23 cellular contexts compared by ENCODE assay signal in the genomic region with DNA sequence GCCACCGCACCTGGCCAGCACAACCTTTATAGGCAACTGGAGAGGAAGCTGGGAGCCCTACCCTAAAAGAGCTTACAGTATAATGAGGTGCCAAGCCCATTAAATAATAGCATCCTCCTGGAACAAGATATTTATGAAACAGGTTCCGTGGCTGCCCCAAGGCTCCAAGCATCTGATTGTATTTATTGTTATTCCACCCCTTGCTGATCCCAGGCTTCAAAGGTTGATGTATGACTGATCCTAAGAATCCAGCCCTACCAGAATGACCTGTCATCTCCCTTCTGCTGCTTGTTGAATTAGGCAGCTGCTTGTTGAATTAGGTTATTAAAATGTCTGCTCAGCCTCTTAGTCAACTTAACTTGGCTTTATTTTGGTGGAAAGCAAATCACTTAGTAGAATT. TPM values are rescaled to one million over a fixed set of nuclear protein-coding genes. Genes with fewer than 3 reads are reported as not detected.
DNase-seq lines count a peak whose midpoint lies in the region; ATAC-seq, FAIRE-seq and TF ChIP-seq lines count a peak whose summit lies in the region.
"Had no signal": no experiment of that assay in that cellular context is flagged by ENCODE, and none has a peak within 500 bp of the region (broad histone marks: within the 10 kb centered on the region; RNA-seq: fewer than 3 reads in every experiment).

No MANE protein-coding gene starts in this region.

- H3K27me3 ChIP-seq in GM23248 (replicated peaks; ENCODE audit: insufficient read depth): no peaks in the 10 kb centered on the region
- no peaks in the 10 kb centered on the region for H3K27me3 ChIP-seq in H1 (replicated peaks in 1 of 4; ENCODE audit: control insufficient read depth in 3 of 4, extremely low read depth in 1 of 4, insufficient read depth in 3 of 4, low read length in 3 of 4)
- H3K27me3 ChIP-seq in prostate gland (replicated peaks; ENCODE audit: insufficient read depth): no peaks in the 10 kb centered on the region
- no peaks in the 10 kb centered on the region for H3K27me3 ChIP-seq in vagina
- no peaks in the 10 kb centered on the region for H3K27me3 ChIP-seq in gastrocnemius medialis
- H3K27me3 ChIP-seq: brain microvascular endothelial cell, right lobe of liver had no signal

- H3K4me2 ChIP-seq in GM23248 (ENCODE audit: unreplicated experiment) (peak overlapping the region; percentile 16), H1 (ENCODE audit: insufficient read depth in 1 of 2, low read depth in 2 of 2, low read length in 2 of 2) (no peak overlapping the region)

- in situ Hi-C loops in GM23248 (cut with MboI) (no loop called here), gastrocnemius medialis (cut with MboI; ENCODE audit: low sequenced_read_pairs in 4 of 4) (no loop called here)

- no peak overlapping the region for H2BK20ac ChIP-seq in H1 (ENCODE audit: low read length)

- H3K4me3 ChIP-seq in GM23248 (no peak overlapping the region), H1 (ENCODE audit: extremely low read depth in 1 of 4, insufficient read depth in 2 of 4, low read depth in 3 of 4, low read length in 4 of 4) (no peak overlapping the region), prostate gland (no peak overlapping the region), vagina (no peak overlapping the region), gastrocnemius medialis (no peak overlapping the region)
- H3K4me3 ChIP-seq: GM12878, right lobe of liver had no signal

- FAIRE-seq in H1 (lab: Jason Lieb, UNC): no peak
- FAIRE-seq: endometrium, GM12878, kidney, TTC549 had no signal

- no peak overlapping the region for H3K14ac ChIP-seq in H1 (ENCODE audit: insufficient read length)

- H3K79me2 ChIP-seq in GM23248 (ENCODE audit: insufficient read depth) (peaks cover 88% of the 10 kb centered on the region), H1 (ENCODE audit: control insufficient read depth in 1 of 2, insufficient read depth in 2 of 2, low read length in 2 of 2) (no peaks in the 10 kb centered on the region)

- no peak overlapping the region for H3K56ac ChIP-seq in H1 (replicated peaks; ENCODE audit: insufficient read length, low read depth, low read length)

- no peaks in the 10 kb centered on the region for H3K79me1 ChIP-seq in H1 (ENCODE audit: low read depth, low read length)

- H3K23me2 ChIP-seq in H1 (ENCODE audit: low read depth, low read length): no peaks in the 10 kb centered on the region

- peaks cover 45% of the 10 kb centered on the region for H3F3A ChIP-seq in GM23248 (ENCODE audit: insufficient read depth)

- no peak overlapping the region for H4K8ac ChIP-seq in H1 (ENCODE audit: extremely low read depth, insufficient read depth, low read length)

- H3K36me3 ChIP-seq in GM23248 (ENCODE audit: low read depth): 0 out of 2 replicates have a peak, but pooled peaks cover 3% of the 10 kb centered on the region
- H3K36me3 ChIP-seq in H1 (ENCODE audit: control insufficient read depth in 2 of 4, insufficient read depth in 4 of 4, low read length in 3 of 4): no peaks in the 10 kb centered on the region
- H3K36me3 ChIP-seq in prostate gland: no peaks in the 10 kb centered on the region
- H3K36me3 ChIP-seq in vagina: no peaks in the 10 kb centered on the region
- no peaks in the 10 kb centered on the region for H3K36me3 ChIP-seq in gastrocnemius medialis
- H3K36me3 ChIP-seq: brain microvascular endothelial cell, right lobe of liver had no signal

- H4K5ac ChIP-seq in H1 (ENCODE audit: insufficient read length, low read depth, low read length): no peak overlapping the region

- no peak overlapping the region for H3K18ac ChIP-seq in H1 (ENCODE audit: extremely low read depth, low read length)

- H2BK120ac ChIP-seq in H1 (replicated peaks; ENCODE audit: low read depth, low read length): no peak overlapping the region

- no peak overlapping the region for H2AFZ ChIP-seq in GM23248
- H2AFZ ChIP-seq in H1 (ENCODE audit: low read length): no peak overlapping the region

- H3K4me1 ChIP-seq in GM23248 (ENCODE audit: insufficient read depth): peaks cover 68% of the 10 kb centered on the region
- peaks cover 0 to 2% (median 0%) of the 10 kb centered on the region in 4 experiments; a peak in 1 of 7 replicates for H3K4me1 ChIP-seq in H1 (replicated peaks in 1 of 4; ENCODE audit: control insufficient read depth in 3 of 4, insufficient read depth in 4 of 4, low read length in 3 of 4)
- no peaks in the 10 kb centered on the region for H3K4me1 ChIP-seq in prostate gland (replicated peaks)
- H3K4me1 ChIP-seq in vagina: peaks cover 10% of the 10 kb centered on the region
- H3K4me1 ChIP-seq in gastrocnemius medialis: peaks cover 0 to 3% of the 10 kb centered on the region in 2 donors
- H3K4me1 ChIP-seq: right lobe of liver had no signal

- no peak for TF ChIP-seq RAD21 in H1 (IDR thresholded peaks at IDR 0.05 in 1 of 2, conservative IDR thresholded peaks at IDR 0.05 in 1 of 2; ENCODE audit: low read depth in 2 of 2, low read length in 2 of 2)

- ATAC-seq in GM19023 (IDR thresholded peaks at IDR 0.05; ENCODE audit: unreplicated experiment) (no peak), gastrocnemius medialis (no peak)
- ATAC-seq: GM12878, Right ventricle myocardium inferior had no signal

- no peak for TF ChIP-seq EP300 in H1 (IDR thresholded peaks at IDR 0.05; ENCODE audit: borderline replicate concordance in 1 of 2, low read depth in 2 of 2, low read length in 2 of 2)

- no peak overlapping the region for H3K23ac ChIP-seq in H1 (ENCODE audit: insufficient read length)

- H3K4ac ChIP-seq in H1 (replicated peaks; ENCODE audit: insufficient read length, low read depth, low read length): no peak overlapping the region

- H3K9ac ChIP-seq in GM23248 (no peak overlapping the region), H1 (replicated peaks in 1 of 4; ENCODE audit: extremely low read depth in 1 of 4, low read depth in 3 of 4, low read length in 3 of 4) (no peak overlapping the region)

- WGBS in GM23248 (ENCODE audit: low coverage in 1 of 2, low lambda C conversion rate in 2 of 2, missing lambda C conversion rate in 2 of 2), 2 experiments: 93 to 100% methylated on average over 2 of the region's 2 CpGs
- 80% methylated on average over 2 of the region's 2 CpGs; no CpG with 5 or more reads in 1 of the 2 experiments for WGBS in H1 (ENCODE audit: extremely low coverage in 1 of 2, insufficient coverage in 1 of 2, insufficient read length in 1 of 2, insufficient replicate concordance in 2 of 2, low coverage in 1 of 2, low lambda C conversion rate in 2 of 2, missing lambda C conversion rate in 1 of 2), 2 experiments
- WGBS in prostate gland: 51% methylated on average over 2 of the region's 2 CpGs

- TF ChIP-seq CTCF in H1 (IDR thresholded peaks at IDR 0.05; ENCODE audit: control extremely low read depth in 1 of 3, insufficient read depth in 1 of 3, low read depth in 1 of 3, low read length in 3 of 3) (no peak), prostate gland (IDR thresholded peaks at IDR 0.05) (no peak), vagina (IDR thresholded peaks at IDR 0.05) (no peak), gastrocnemius medialis (IDR thresholded peaks at IDR 0.05 in 4 of 5, conservative IDR thresholded peaks at IDR 0.05 in 1 of 5) (no peak)

- no peak overlapping the region for H2BK5ac ChIP-seq in H1 (ENCODE audit: low read depth, low read length)

- no peak overlapping the region for H4K91ac ChIP-seq in H1 (replicated peaks; ENCODE audit: insufficient read length, low read length)

- DNase-seq in GM23248: peak; percentile 33
- peak in 2 of 3 experiments; percentile 71 to 95 for DNase-seq in NCI-H1417 (lab: John Stamatoyannopoulos, UW)
- DNase-seq in H1 (ENCODE audit: low read depth in 1 of 2, low spot score in 2 of 2): no peak
- DNase-seq in prostate gland (ENCODE audit: low spot score): peak; percentile 23
- no peak for DNase-seq in vagina (ENCODE audit: extremely low spot score in 2 of 2)
- no peak for DNase-seq in gastrocnemius medialis
- DNase-seq: activated CD4-positive, alpha-beta T cell treated with anti-CD3 and anti-CD28 coated beads for 48 hours; activated CD8-positive, alpha-beta memory T cell treated with anti-CD3 and anti-CD28 coated beads, Interleukin-2, amount 50 U/mL, for 4 hours; activated effector memory CD4-positive, alpha-beta T cell treated with anti-CD3 and anti-CD28 coated beads, Interleukin-2, amount 50 U/mL, for 16 hours; CD4-positive, CD25-positive, alpha-beta regulatory T cell; hypothalamus; kidney; naive B cell; NCI-H187; NCI-H345; right lobe of liver had no signal

- H3K9me3 ChIP-seq in GM23248 (ENCODE audit: low read depth): no peaks in the 10 kb centered on the region
- H3K9me3 ChIP-seq in H1 (ENCODE audit: insufficient read depth in 2 of 2, low read depth in 1 of 2, low read length in 1 of 2): no peaks in the 10 kb centered on the region
- no peaks in the 10 kb centered on the region for H3K9me3 ChIP-seq in prostate gland
- H3K9me3 ChIP-seq in vagina: no peaks in the 10 kb centered on the region
- no peaks in the 10 kb centered on the region for H3K9me3 ChIP-seq in gastrocnemius medialis
- H3K9me3 ChIP-seq: right lobe of liver had no signal

- intact Hi-C loops in prostate gland (cut with DNase I): no loop called here
- intact Hi-C loops in vagina (cut with DNase I): no loop called here
- intact Hi-C loops in gastrocnemius medialis (cut with DNase I; ENCODE audit: low total_unique reads): no loop called here

- H3K27ac ChIP-seq in GM23248: peak overlapping the region; percentile 52; the same call in 1 of the 2 replicates
- no peak overlapping the region for H3K27ac ChIP-seq in H1 (ENCODE audit: low read depth, low read length)
- no peak overlapping the region for H3K27ac ChIP-seq in prostate gland
- no peak overlapping the region for H3K27ac ChIP-seq in vagina
- H3K27ac ChIP-seq in gastrocnemius medialis: no peak overlapping the region
- H3K27ac ChIP-seq: brain microvascular endothelial cell, HL-60, right lobe of liver had no signal

- no peaks in the 10 kb centered on the region for H4K20me1 ChIP-seq in GM23248 (ENCODE audit: insufficient read depth)
- no peaks in the 10 kb centered on the region for H4K20me1 ChIP-seq in H1 (replicated peaks in 1 of 2; ENCODE audit: control insufficient read depth in 1 of 2, insufficient read depth in 2 of 2, low read length in 2 of 2)

- H2BK12ac ChIP-seq in H1 (ENCODE audit: low read depth, low read length): no peak overlapping the region

- no peak for TF ChIP-seq POLR2A in H1 (IDR thresholded peaks at IDR 0.05; ENCODE audit: control extremely low read depth in 1 of 2, low read depth in 2 of 2, low read length in 2 of 2)
- TF ChIP-seq POLR2A in prostate gland (IDR thresholded peaks at IDR 0.05): no peak
- no peak for TF ChIP-seq POLR2A in vagina (IDR thresholded peaks at IDR 0.05)
- TF ChIP-seq POLR2A in gastrocnemius medialis (IDR thresholded peaks at IDR 0.05): no peak

- H3K9me2 ChIP-seq in GM23248 (ENCODE audit: insufficient read depth): no peaks in the 10 kb centered on the region

- H2BK15ac ChIP-seq in H1 (ENCODE audit: low read length): no peak overlapping the region

- POLR2A ChIA-PET in H1 (lab: Charles Lee; ENCODE audit: partially characterized antibody): no interaction called here

- no peak overlapping the region for H2AK5ac ChIP-seq in H1 (ENCODE audit: low read depth, low read length)

- CTCF ChIA-PET in H1 (lab: Charles Lee; ENCODE audit: partially characterized antibody): interaction anchor here (0.9 kb wide), 1 partner anchor 10 kb away, joined by 3 read pairs; no protein-coding TSS in a partner anchor

RNA-seq across cellular contexts. Expression of a gene that starts 35.2 kb away (rescaled TPM):
- total RNA-seq in GM23248 (2014; rRNA removed; shearing (Covaris generic)): 89.7 and 99.0 TPM in 2 replicates
- polyA plus RNA-seq in GM23248 (2016; fragmentation: Nextera tagmentation; extraction: Ambion mirVana) (68.5 and 69.1 TPM in 2 replicates), H1 (2011; rRNA removed) (6.0 and 6.9 TPM in 2 replicates)
- total RNA-seq in H1 (2021; fragmentation: NEBNext Ultra II Directional; extraction: Animal tissue kit (Norgen Biotek cat#: 25700)): 18.0 and 20.2 TPM in 2 replicates
- polyA plus RNA-seq in H1 (2011; cell fraction: cytosol; rRNA removed): 8.0 TPM
- polyA plus RNA-seq in H1 (2011; cell fraction: nucleus; rRNA removed): 11.8 TPM
- 8.9 to 9.5 TPM (median 9.4 TPM) in 4 replicates for polyA plus RNA-seq in H1 (2012, experiment 1 of 2)
- 1.0 TPM for polyA plus RNA-seq in H1 (2012, experiment 2 of 2)
- 7.6 TPM for polyA plus RNA-seq in H1 (2013, experiment 1 of 2)
- polyA plus RNA-seq in H1 (2013, experiment 2 of 2): 6.6 TPM
- 14.6 and 19.3 TPM in 2 replicates for polyA minus RNA-seq in H1 (2011; rRNA and poly(A)+ RNA removed)
- 16.5 TPM for polyA minus RNA-seq in H1 (2011; cell fraction: cytosol; rRNA and poly(A)+ RNA removed)
- polyA minus RNA-seq in H1 (2011; cell fraction: nucleus; rRNA and poly(A)+ RNA removed): 37.0 TPM
- total RNA-seq in prostate gland (10 to 100 TPM; 34.3 to 48.6 TPM), vagina (86.4 TPM), gastrocnemius medialis (10 to 100 TPM; 28.2 to 42.4 (median 35.4) TPM)
- total RNA-seq: CD4-positive, CD25-positive, alpha-beta regulatory T cell had no signal

Comparison
In these comparisons a context has a peak if more than half of its experiments do, and no peak if none do; other contexts are left out.
1. DNase-seq: peak in GM23248 (single experiment), NCI-H1417 (2 of 3) and prostate gland (single experiment); none in H1 (0 of 2), vagina (0 of 2) and gastrocnemius medialis (0 of 2).